2 cellular contexts compared by ENCODE assay signal in genomic region chr16:6663668-6664067, GRCh38.
TF ChIP-seq lines count a peak whose summit lies in the region.

No MANE protein-coding gene starts in this region.

TF ChIP-seq in GM23338, 12 proteins besides CTCF, POLR2A, EP300 and RAD21:
- no peak for TF ChIP-seq ZNF114 (CRISPR knock-in tag; IDR thresholded peaks at IDR 0.05)
- no peak for TF ChIP-seq ZNF331 (CRISPR knock-in tag; IDR thresholded peaks at IDR 0.05; ENCODE audit: low read depth)
- no peak for TF ChIP-seq ZNF462 (CRISPR knock-in tag; IDR thresholded peaks at IDR 0.05)
- TF ChIP-seq STAT1 (IDR thresholded peaks at IDR 0.05; ENCODE audit: unreplicated experiment): no peak
- no peak for TF ChIP-seq JUNB (IDR thresholded peaks at IDR 0.05; ENCODE audit: unreplicated experiment)
- TF ChIP-seq REST (IDR thresholded peaks at IDR 0.05; ENCODE audit: unreplicated experiment): no peak
- TF ChIP-seq NANOG (IDR thresholded peaks at IDR 0.05; ENCODE audit: borderline replicate concordance): no peak
- TF ChIP-seq ETS1 (IDR thresholded peaks at IDR 0.05): no peak
- TF ChIP-seq POLR2AphosphoS5 (IDR thresholded peaks at IDR 0.05; ENCODE audit: low read depth): no peak
- TF ChIP-seq EZH2 (IDR thresholded peaks at IDR 0.05; ENCODE audit: low read depth, unreplicated experiment): no peak
- no peak for TF ChIP-seq EZH2phosphoT487 (IDR thresholded peaks at IDR 0.05; ENCODE audit: unreplicated experiment)
- TF ChIP-seq CREB1 (CRISPR knock-in tag; IDR thresholded peaks at IDR 0.05; ENCODE audit: low read depth): no peak

TF ChIP-seq in H1, 55 proteins besides CTCF, POLR2A, EP300 and RAD21:
- TF ChIP-seq GTF2F1 (IDR thresholded peaks at IDR 0.05; ENCODE audit: borderline replicate concordance, low read depth, low read length) (no peak), CBX8 (IDR thresholded peaks at IDR 0.05; ENCODE audit: borderline replicate concordance, low read depth, low read length) (no peak), TAF1 (IDR thresholded peaks at IDR 0.05; ENCODE audit: low read depth, low read length) (no peak), BCL11A (IDR thresholded peaks at IDR 0.05; ENCODE audit: low read depth in 2 of 2, low read length in 2 of 2) (no peak), HDAC6 (IDR thresholded peaks at IDR 0.05; ENCODE audit: low read depth, low read length) (no peak), RXRA (IDR thresholded peaks at IDR 0.05; ENCODE audit: insufficient read depth, low read depth, low read length) (no peak), JUND (IDR thresholded peaks at IDR 0.05; ENCODE audit: low read length) (no peak), NANOG (IDR thresholded peaks at IDR 0.05; ENCODE audit: insufficient read depth, low read depth, low read length, poor library complexity, severe bottlenecking) (no peak), TEAD4 (IDR thresholded peaks at IDR 0.05; ENCODE audit: low read depth, low read length) (no peak), CHD7 (IDR thresholded peaks at IDR 0.05; ENCODE audit: insufficient replicate concordance, low read length) (no peak), RBBP5 (IDR thresholded peaks at IDR 0.05; ENCODE audit: borderline replicate concordance, low read depth, low read length) (no peak), SRF (IDR thresholded peaks at IDR 0.05; ENCODE audit: low read depth, low read length) (no peak), SIX5 (IDR thresholded peaks at IDR 0.05; ENCODE audit: low read depth, low read length) (no peak), TAF7 (optimal IDR thresholded peaks at IDR 0.05; ENCODE audit: borderline replicate concordance, low read depth, low read length) (no peak), YY1 (IDR thresholded peaks at IDR 0.05; ENCODE audit: low read depth, low read length) (no peak), EGR1 (IDR thresholded peaks at IDR 0.05; ENCODE audit: borderline replicate concordance, low read depth, low read length) (no peak), CBX5 (IDR thresholded peaks at IDR 0.05; ENCODE audit: low read depth, low read length) (no peak), CHD2 (IDR thresholded peaks at IDR 0.05; ENCODE audit: low read length) (no peak), POU5F1 (IDR thresholded peaks at IDR 0.05; ENCODE audit: low read depth, low read length) (no peak)
